In the genomic region with DNA sequence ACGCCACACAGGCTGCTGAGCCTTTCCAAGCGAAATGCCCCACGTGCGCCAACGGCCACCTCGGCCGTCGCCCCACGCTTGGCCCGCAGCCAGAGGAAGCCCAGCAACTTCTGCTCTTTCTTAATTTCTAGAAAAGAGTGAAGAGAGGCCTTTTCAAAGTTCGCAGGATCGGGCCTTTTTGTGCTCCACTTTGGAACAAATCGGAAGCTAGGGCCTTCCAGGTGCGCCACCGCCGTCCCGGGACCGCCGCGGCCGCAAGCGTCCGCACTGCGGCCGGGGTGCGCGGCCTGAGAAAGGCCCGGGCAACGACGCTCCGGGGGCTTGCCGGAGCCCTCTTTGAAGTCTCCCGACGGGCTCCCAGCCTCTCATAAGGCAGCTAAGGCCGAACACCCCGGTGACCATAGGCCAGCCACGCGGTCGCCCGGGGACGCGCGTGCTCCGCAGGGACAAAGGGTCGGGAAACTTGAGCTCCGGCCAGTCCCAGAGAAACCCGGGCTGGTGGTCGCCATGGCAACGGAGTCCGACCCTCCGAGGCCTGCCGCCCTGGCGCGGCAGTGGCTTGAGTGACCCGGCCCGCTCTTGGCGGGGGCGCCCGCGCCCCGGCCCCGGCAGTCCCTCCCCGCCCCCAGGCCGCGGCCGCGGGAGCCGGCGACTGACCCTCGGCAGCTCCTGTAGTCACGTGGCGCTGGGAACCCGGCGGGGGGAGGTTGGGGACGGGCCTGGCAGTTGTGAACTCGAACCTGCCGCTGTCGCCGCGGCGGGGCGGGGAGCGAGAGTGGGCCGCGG, we compare ENCODE assay signal across 8 cellular contexts. TPM values are rescaled to one million over a fixed set of nuclear protein-coding genes. Genes with fewer than 3 reads are reported as not detected.
DNase-seq lines count a peak whose midpoint lies in the region; ATAC-seq and TF ChIP-seq lines count a peak whose summit lies in the region.

Gene REPIN1 (plus strand): TSS at position 725 of the 786 bp plus-strand sequence. CDS start 890 bp downstream, outside the sequence.

- H3K4me1 ChIP-seq in Panc1 (ENCODE audit: control insufficient read depth, insufficient read depth, low read length) (peaks cover 38% of the 10 kb centered on the region), esophagus muscularis mucosa (peaks cover 32 to 48% (median 45%) of the 10 kb centered on the region in 4 donors), muscle layer of duodenum (ENCODE audit: control insufficient read depth in 1 of 2, insufficient read depth in 2 of 2, low read length in 2 of 2) (peaks cover 12 to 40% of the 10 kb centered on the region in 2 donors)

- POLR2A ChIA-PET in Panc1 (lab: Charles Lee): interaction anchor here (1.8 kb wide), 1 partner anchor 9 kb away, joined by 10 read pairs; no protein-coding TSS in a partner anchor

- DNase-seq in Caki2 (ENCODE audit: low read depth) (peak; percentile 83), HuH-7.5 (ENCODE audit: low spot score) (peak; percentile 92), Panc1 (ENCODE audit: low read depth, low spot score) (no peak), esophagus muscularis mucosa (ENCODE audit: extremely low spot score) (peak; percentile 97)
- peak; percentile 86 to 88 for DNase-seq in activated T-cell treated with anti-CD3 and anti-CD28 coated beads, Interleukin-2, amount 50 U/mL, for 48 hours
- DNase-seq in stimulated activated CD8-positive, alpha-beta memory T cell treated with anti-CD3 and anti-CD28 coated beads, Interleukin-7, amount 100 ng/mL, for 24 hours (ENCODE audit: low read depth): peak; percentile 65

- intact Hi-C loops in Panc1 (cut with micrococcal nuclease; ENCODE audit: unreplicated experiment) (no loop called here), esophagus muscularis mucosa (cut with DNase I) (loop anchor here (2.0 to 5.0 kb wide), 2 partner anchors 27 to 39 kb away; partner anchors contain the start of gene RARRES2)

- no peak for TF ChIP-seq EP300 in esophagus muscularis mucosa (IDR thresholded peaks at IDR 0.05)

- no peaks in the 10 kb centered on the region for H3K9me3 ChIP-seq in Panc1 (ENCODE audit: control insufficient read depth, insufficient read depth, low read depth, low read length)
- H3K9me3 ChIP-seq in esophagus muscularis mucosa: no peaks in the 10 kb centered on the region
- no peaks in the 10 kb centered on the region for H3K9me3 ChIP-seq in muscle layer of duodenum (ENCODE audit: control insufficient read depth in 1 of 2, low read length in 2 of 2)

- BruUV-seq in Panc1 (replicated peaks; lab: Mats Ljungman, UMichigan): no TSS peak

- peak; percentile 38 for TF ChIP-seq POLR2A in esophagus muscularis mucosa (IDR thresholded peaks at IDR 0.05; ENCODE audit: low read depth)

- peak within 1 kb of the TSS; percentile 96 to 97 for H3K4me3 ChIP-seq in Panc1 (ENCODE audit: low read depth in 2 of 2, low read length in 2 of 2)
- H3K4me3 ChIP-seq in esophagus muscularis mucosa: peak within 1 kb of the TSS; percentile 70 to 96 (median 82)
- peak within 1 kb of the TSS; percentile 88 to 94 for H3K4me3 ChIP-seq in muscle layer of duodenum (ENCODE audit: low read depth in 1 of 2, low read length in 2 of 2)

- H3K27ac ChIP-seq in Panc1 (ENCODE audit: low read length) (peak within 1 kb of the TSS; percentile 99), esophagus muscularis mucosa (replicated peaks in 1 of 4) (peak within 1 kb of the TSS; percentile 91 to 98 (median 92)), muscle layer of duodenum (ENCODE audit: low read length) (peak within 1 kb of the TSS; percentile 94)

- no peak for TF ChIP-seq CTCF in Panc1 (IDR thresholded peaks at IDR 0.05)
- peak in 1 of 3 experiments; percentile 12 for TF ChIP-seq CTCF in esophagus muscularis mucosa (IDR thresholded peaks at IDR 0.05)

- CTCF ChIA-PET in Panc1 (lab: Charles Lee): no interaction called here

- ATAC-seq in GM21423 (IDR thresholded peaks at IDR 0.05; ENCODE audit: unreplicated experiment): peak; percentile 39
- peak; percentile 87 for ATAC-seq in Panc1

- H3K36me3 ChIP-seq in Panc1 (ENCODE audit: control insufficient read depth, insufficient read depth, low read length): peaks cover 5% of the 10 kb centered on the region
- peaks cover 19 to 34% (median 32%) of the 10 kb centered on the region in 4 donors for H3K36me3 ChIP-seq in esophagus muscularis mucosa
- H3K36me3 ChIP-seq in muscle layer of duodenum (ENCODE audit: control insufficient read depth in 1 of 2, insufficient read depth in 2 of 2, low read length in 2 of 2): peaks cover 12 to 27% of the 10 kb centered on the region in 2 donors

- H3K27me3 ChIP-seq in Panc1 (ENCODE audit: control insufficient read depth, insufficient read depth, low read length): no peaks in the 10 kb centered on the region
- no peaks in the 10 kb centered on the region for H3K27me3 ChIP-seq in esophagus muscularis mucosa
- no peaks in the 10 kb centered on the region for H3K27me3 ChIP-seq in muscle layer of duodenum (ENCODE audit: low read depth, low read length)

- 10% methylated on average over 18 of the region's 85 CpGs for WGBS in esophagus muscularis mucosa

- in situ Hi-C loops in Caki2 (cut with HindIII; ENCODE audit: low pct_unique_long_range_greater_than_20kb, low sequenced_read_pairs) (no loop called here), Panc1 (cut with HindIII; ENCODE audit: low pct_unique_long_range_greater_than_20kb, low sequenced_read_pairs) (no loop called here)

RNA-seq across cellular contexts. Expression of gene REPIN1, which starts in this region (rescaled TPM):
- total RNA-seq in Caki2 (2014; rRNA removed; shearing (Covaris generic); ENCODE audit: low replicate concordance): 86.1 and 89.8 TPM in 2 replicates
- total RNA-seq in Panc1 (2021; ENCODE audit: unreplicated experiment) (209 TPM), esophagus muscularis mucosa (100 to 1,000 TPM in 2 of 4 donors, 10 to 100 TPM in 2; 66.8 to 143 (median 97.7) TPM)
- polyA plus RNA-seq in Panc1 (2012; ENCODE audit: insufficient read length): 158 TPM
